In the genomic region with DNA sequence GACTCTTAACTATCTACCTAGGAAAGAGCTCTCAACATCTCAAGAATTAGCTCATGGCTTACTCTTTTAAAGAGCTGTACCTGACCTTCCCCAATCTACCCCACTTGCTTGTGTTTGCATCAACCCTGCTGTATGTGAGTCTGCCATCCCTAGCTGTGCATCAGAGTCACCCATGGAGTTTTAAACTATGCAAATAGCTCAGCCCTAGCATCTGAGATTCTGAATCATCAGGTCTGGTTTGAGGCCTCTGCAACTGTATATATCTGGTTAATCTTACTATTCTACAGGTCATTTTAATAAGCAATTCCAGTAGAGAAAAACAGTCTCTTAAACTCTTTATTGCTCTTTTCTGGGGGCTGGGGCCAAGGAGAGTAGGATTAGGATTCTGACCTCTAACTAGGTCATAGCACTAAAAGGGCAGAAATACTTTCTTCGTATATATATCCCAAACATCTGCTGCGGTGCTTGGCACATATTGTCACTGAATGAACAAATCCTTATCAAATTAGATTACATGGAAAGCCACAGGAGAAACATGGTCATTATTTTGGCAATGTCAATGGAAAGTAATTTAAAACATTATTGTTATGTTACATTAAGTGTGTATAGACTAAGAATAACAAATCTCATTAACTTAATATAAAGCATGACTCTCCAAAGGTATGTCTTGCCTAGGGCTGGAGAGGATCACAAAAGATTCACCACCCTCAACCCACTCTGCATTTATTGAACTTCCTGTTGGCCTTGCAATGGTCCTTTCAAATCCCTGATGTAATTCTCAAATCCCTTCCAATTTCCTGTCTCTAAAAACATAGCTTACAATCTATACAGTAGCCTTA, we compare ENCODE assay signal across 2 cellular contexts.
TF ChIP-seq lines count a peak whose summit lies in the region.

No MANE protein-coding gene starts in this region.

TF ChIP-seq in SK-N-SH treated with all-trans-retinoic acid at 6 μM for 48 hours, 23 proteins besides CTCF, POLR2A, EP300 and RAD21 (continued from another document):
- TF ChIP-seq, protein P1, sequence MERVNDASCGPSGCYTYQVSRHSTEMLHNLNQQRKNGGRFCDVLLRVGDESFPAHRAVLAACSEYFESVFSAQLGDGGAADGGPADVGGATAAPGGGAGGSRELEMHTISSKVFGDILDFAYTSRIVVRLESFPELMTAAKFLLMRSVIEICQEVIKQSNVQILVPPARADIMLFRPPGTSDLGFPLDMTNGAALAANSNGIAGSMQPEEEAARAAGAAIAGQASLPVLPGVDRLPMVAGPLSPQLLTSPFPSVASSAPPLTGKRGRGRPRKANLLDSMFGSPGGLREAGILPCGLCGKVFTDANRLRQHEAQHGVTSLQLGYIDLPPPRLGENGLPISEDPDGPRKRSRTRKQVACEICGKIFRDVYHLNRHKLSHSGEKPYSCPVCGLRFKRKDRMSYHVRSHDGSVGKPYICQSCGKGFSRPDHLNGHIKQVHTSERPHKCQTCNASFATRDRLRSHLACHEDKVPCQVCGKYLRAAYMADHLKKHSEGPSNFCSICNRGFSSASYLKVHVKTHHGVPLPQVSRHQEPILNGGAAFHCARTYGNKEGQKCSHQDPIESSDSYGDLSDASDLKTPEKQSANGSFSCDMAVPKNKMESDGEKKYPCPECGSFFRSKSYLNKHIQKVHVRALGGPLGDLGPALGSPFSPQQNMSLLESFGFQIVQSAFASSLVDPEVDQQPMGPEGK (CRISPR knock-in tag; IDR thresholded peaks at IDR 0.05; ENCODE audit: borderline replicate concordance) = no peak
- TF ChIP-seq ZFP3 (CRISPR knock-in tag; IDR thresholded peaks at IDR 0.05) (0 out of 2 replicates have a peak, but pooled peaks have one; percentile 25), ISL1 (CRISPR knock-in tag; IDR thresholded peaks at IDR 0.05) (peak; percentile 75)

TF ChIP-seq in SK-N-SH, 30 proteins besides CTCF, POLR2A, EP300 and RAD21:
- TF ChIP-seq, protein P2, sequence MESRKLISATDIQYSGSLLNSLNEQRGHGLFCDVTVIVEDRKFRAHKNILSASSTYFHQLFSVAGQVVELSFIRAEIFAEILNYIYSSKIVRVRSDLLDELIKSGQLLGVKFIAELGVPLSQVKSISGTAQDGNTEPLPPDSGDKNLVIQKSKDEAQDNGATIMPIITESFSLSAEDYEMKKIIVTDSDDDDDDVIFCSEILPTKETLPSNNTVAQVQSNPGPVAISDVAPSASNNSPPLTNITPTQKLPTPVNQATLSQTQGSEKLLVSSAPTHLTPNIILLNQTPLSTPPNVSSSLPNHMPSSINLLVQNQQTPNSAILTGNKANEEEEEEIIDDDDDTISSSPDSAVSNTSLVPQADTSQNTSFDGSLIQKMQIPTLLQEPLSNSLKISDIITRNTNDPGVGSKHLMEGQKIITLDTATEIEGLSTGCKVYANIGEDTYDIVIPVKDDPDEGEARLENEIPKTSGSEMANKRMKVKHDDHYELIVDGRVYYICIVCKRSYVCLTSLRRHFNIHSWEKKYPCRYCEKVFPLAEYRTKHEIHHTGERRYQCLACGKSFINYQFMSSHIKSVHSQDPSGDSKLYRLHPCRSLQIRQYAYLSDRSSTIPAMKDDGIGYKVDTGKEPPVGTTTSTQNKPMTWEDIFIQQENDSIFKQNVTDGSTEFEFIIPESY (IDR thresholded peaks at IDR 0.05; ENCODE audit: borderline replicate concordance, low read depth) = no peak
- no peak for TF ChIP-seq NFIC (IDR thresholded peaks at IDR 0.05; ENCODE audit: borderline replicate concordance)
- no peak for TF ChIP-seq CHD2 (IDR thresholded peaks at IDR 0.05; ENCODE audit: low read length, partially characterized antibody)
- no peak for TF ChIP-seq ELF1 (IDR thresholded peaks at IDR 0.05)
- TF ChIP-seq SIN3A (IDR thresholded peaks at IDR 0.05; ENCODE audit: borderline replicate concordance, low read depth, low read length) = no peak
- no peak for TF ChIP-seq TAF1 (IDR thresholded peaks at IDR 0.05; ENCODE audit: borderline replicate concordance, low read depth, low read length)
- TF ChIP-seq, protein P3, sequence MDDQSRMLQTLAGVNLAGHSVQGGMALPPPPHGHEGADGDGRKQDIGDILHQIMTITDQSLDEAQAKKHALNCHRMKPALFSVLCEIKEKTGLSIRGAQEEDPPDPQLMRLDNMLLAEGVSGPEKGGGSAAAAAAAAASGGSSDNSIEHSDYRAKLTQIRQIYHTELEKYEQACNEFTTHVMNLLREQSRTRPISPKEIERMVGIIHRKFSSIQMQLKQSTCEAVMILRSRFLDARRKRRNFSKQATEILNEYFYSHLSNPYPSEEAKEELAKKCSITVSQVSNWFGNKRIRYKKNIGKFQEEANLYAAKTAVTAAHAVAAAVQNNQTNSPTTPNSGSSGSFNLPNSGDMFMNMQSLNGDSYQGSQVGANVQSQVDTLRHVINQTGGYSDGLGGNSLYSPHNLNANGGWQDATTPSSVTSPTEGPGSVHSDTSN (IDR thresholded peaks at IDR 0.05) = no peak
- TF ChIP-seq RFX5 (IDR thresholded peaks at IDR 0.05; ENCODE audit: low read length) = no peak
- TF ChIP-seq, protein P4, sequence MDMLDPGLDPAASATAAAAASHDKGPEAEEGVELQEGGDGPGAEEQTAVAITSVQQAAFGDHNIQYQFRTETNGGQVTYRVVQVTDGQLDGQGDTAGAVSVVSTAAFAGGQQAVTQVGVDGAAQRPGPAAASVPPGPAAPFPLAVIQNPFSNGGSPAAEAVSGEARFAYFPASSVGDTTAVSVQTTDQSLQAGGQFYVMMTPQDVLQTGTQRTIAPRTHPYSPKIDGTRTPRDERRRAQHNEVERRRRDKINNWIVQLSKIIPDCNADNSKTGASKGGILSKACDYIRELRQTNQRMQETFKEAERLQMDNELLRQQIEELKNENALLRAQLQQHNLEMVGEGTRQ (IDR thresholded peaks at IDR 0.05; ENCODE audit: borderline replicate concordance, low read depth, low read length) = no peak
